Comparison of ENCODE assay signal across 12 cellular contexts in genomic region chr12:14390449-14390848, GRCh38. TPM values are rescaled to one million over a fixed set of nuclear protein-coding genes. Genes with fewer than 3 reads are reported as not detected.
DNase-seq lines count a peak whose midpoint lies in the region; ATAC-seq and TF ChIP-seq lines count a peak whose summit lies in the region.
"Had no signal": no experiment of that assay in that cellular context is flagged by ENCODE, and none has a peak within 500 bp of the region (broad histone marks: within the 10 kb centered on the region; RNA-seq: fewer than 3 reads in every experiment).

No MANE protein-coding gene starts in this region.

- 60% methylated on average over 3 of the region's 3 CpGs for WGBS in mammary epithelial cell (ENCODE audit: low coverage, missing lambda C conversion rate)

- in situ Hi-C loops in mammary epithelial cell (cut with MboI; ENCODE audit: low sequenced_read_pairs in 2 of 2) = no loop called here

- dilution Hi-C loops in mammary epithelial cell (cut with HindIII; ENCODE audit: low sequenced_read_pairs) = no loop called here

- peaks cover 71% of the 10 kb centered on the region for H3K4me1 Mint-ChIP-seq in activated CD4-positive, alpha-beta memory T cell treated with anti-CD3 and anti-CD28 coated beads for 36 hours (ENCODE audit: low read depth)
- H3K4me1 Mint-ChIP-seq in immature natural killer cell = peaks cover 84 to 97% of the 10 kb centered on the region in 2 donors

- H3K4me3 Mint-ChIP-seq in activated CD4-positive, alpha-beta memory T cell treated with anti-CD3 and anti-CD28 coated beads for 36 hours = peak overlapping the region; percentile 68
- H3K4me3 Mint-ChIP-seq in immature natural killer cell = peak overlapping the region in 4 of 5 donors; percentile 78 to 82 (median 80)
- H3K4me3 Mint-ChIP-seq: HFFc6 had no signal

- POLR2A ChIA-PET in activated CD4-positive, alpha-beta memory T cell treated with anti-CD3 and anti-CD28 coated beads for 36 hours (lab: Charles Lee) = interaction anchor here (1.2 kb wide), 1 partner anchor 25 kb away, joined by 5 read pairs; the partner anchor contains the start of gene ATF7IP

- peak overlapping the region; percentile 55 for H3K4me2 ChIP-seq in mammary epithelial cell (ENCODE audit: insufficient read depth, low read depth, low read length)

- H3K4me3 ChIP-seq in mammary epithelial cell (replicated peaks in 1 of 3; ENCODE audit: insufficient read depth in 1 of 3, low read depth in 2 of 3, low read length in 3 of 3) = peak overlapping the region in 1 of 3 experiments; percentile 20
- no peak overlapping the region for H3K4me3 ChIP-seq in breast epithelium
- no peak overlapping the region for H3K4me3 ChIP-seq in tibial artery
- H3K4me3 ChIP-seq in SJCRH30 = no peak overlapping the region

- H3K27ac ChIP-seq in mammary epithelial cell (ENCODE audit: insufficient read depth, low read depth, low read length) (peak overlapping the region; percentile 6), breast epithelium (peak overlapping the region in 1 of 2 donors; percentile 40), tibial artery (peak overlapping the region; percentile 17 to 70), SJCRH30 (no peak overlapping the region)

- no peak overlapping the region for H3K9ac ChIP-seq in mammary epithelial cell (ENCODE audit: insufficient read depth, low read length)

- intact Hi-C loops in mammary epithelial cell (cut with micrococcal nuclease) (no loop called here), breast epithelium (cut with DNase I; ENCODE audit: low total_unique reads) (no loop called here), tibial artery (cut with DNase I; ENCODE audit: low total_unique reads) (no loop called here)
- intact Hi-C loops in activated CD4-positive, alpha-beta memory T cell treated with anti-CD3 and anti-CD28 coated beads for 36 hours (cut with micrococcal nuclease) = no loop called here

- H3K4me1 ChIP-seq in mammary epithelial cell (ENCODE audit: insufficient read depth, low read length) = peaks cover 17% of the 10 kb centered on the region
- H3K4me1 ChIP-seq in breast epithelium = peaks cover 0 to 4% of the 10 kb centered on the region in 2 donors
- peaks cover 0 to 70% (median 8%) of the 10 kb centered on the region in 4 donors for H3K4me1 ChIP-seq in tibial artery
- peaks cover 12% of the 10 kb centered on the region for H3K4me1 ChIP-seq in SJCRH30

- CTCF ChIA-PET in mammary epithelial cell (lab: Charles Lee; ENCODE audit: low non-redundant PET) = no interaction called here
- CTCF ChIA-PET in activated CD4-positive, alpha-beta memory T cell treated with anti-CD3 and anti-CD28 coated beads for 36 hours (lab: Charles Lee) = interaction anchor here (0.6 to 1.3 kb wide), 2 partner anchors 25 to 46 kb away, joined by 4 read pairs; partner anchors contain the start of gene ATF7IP

- H4K20me1 ChIP-seq in mammary epithelial cell (ENCODE audit: insufficient read depth, low read length) = no peaks in the 10 kb centered on the region

- H3K36me3 ChIP-seq in mammary epithelial cell (ENCODE audit: insufficient read depth, low read length) (no peaks in the 10 kb centered on the region), breast epithelium (no peaks in the 10 kb centered on the region), tibial artery (peaks cover 0 to 6% (median 0%) of the 10 kb centered on the region in 3 donors), SJCRH30 (peaks cover 19% of the 10 kb centered on the region)

- H3K9me3 ChIP-seq in mammary epithelial cell (replicated peaks; ENCODE audit: insufficient read depth, low read length) (no peaks in the 10 kb centered on the region), breast epithelium (no peaks in the 10 kb centered on the region), tibial artery (peaks cover 0 to 4% (median 0%) of the 10 kb centered on the region in 3 donors), SJCRH30 (replicated peaks) (peaks cover 4% of the 10 kb centered on the region; the same call in 1 of the 2 replicates)

- H3K27me3 Mint-ChIP-seq in activated CD4-positive, alpha-beta memory T cell treated with anti-CD3 and anti-CD28 coated beads for 36 hours = no peaks in the 10 kb centered on the region
- H3K27me3 Mint-ChIP-seq in immature natural killer cell (ENCODE audit: low read depth in 3 of 3) = peaks cover 0 to 2% (median 2%) of the 10 kb centered on the region in 3 donors
- H3K27me3 Mint-ChIP-seq: naive B cell had no signal

- ATAC-seq in GM21381 (IDR thresholded peaks at IDR 0.05; ENCODE audit: unreplicated experiment) = no peak

- H3K9me3 Mint-ChIP-seq in activated CD4-positive, alpha-beta memory T cell treated with anti-CD3 and anti-CD28 coated beads for 36 hours = no peaks in the 10 kb centered on the region
- H3K9me3 Mint-ChIP-seq in immature natural killer cell = no peaks in the 10 kb centered on the region
- H3K9me3 Mint-ChIP-seq: HFFc6 had no signal

- peaks cover 44% of the 10 kb centered on the region for H3K36me3 Mint-ChIP-seq in activated CD4-positive, alpha-beta memory T cell treated with anti-CD3 and anti-CD28 coated beads for 36 hours
- H3K36me3 Mint-ChIP-seq in immature natural killer cell = peaks cover 9 to 15% (median 14%) of the 10 kb centered on the region in 3 donors

- H3K27ac Mint-ChIP-seq in activated CD4-positive, alpha-beta memory T cell treated with anti-CD3 and anti-CD28 coated beads for 36 hours = peak overlapping the region; percentile 96
- peak overlapping the region; percentile 79 to 95 (median 90) for H3K27ac Mint-ChIP-seq in immature natural killer cell

- no peak for DNase-seq in mammary epithelial cell
- DNase-seq in breast epithelium (ENCODE audit: low spot score in 2 of 2) = no peak
- no peak for DNase-seq in activated CD4-positive, alpha-beta memory T cell treated with anti-CD3 and anti-CD28 coated beads for 36 hours
- no peak for DNase-seq in immature natural killer cell
- DNase-seq in tibial artery = no peak
- no peak for DNase-seq in kidney glomerular epithelial cell (lab: John Stamatoyannopoulos, UW)
- DNase-seq in SJCRH30 = no peak
- DNase-seq: HFFc6, Kasumi-1, naive B cell, NCI-H1930 had no signal

- H3K79me2 ChIP-seq in mammary epithelial cell (ENCODE audit: insufficient read depth, low read length) = peaks cover 87% of the 10 kb centered on the region

- BruUV-seq in mammary epithelial cell (replicated peaks; lab: Mats Ljungman, UMichigan) = no TSS peak

- no peak for TF ChIP-seq POLR2A in breast epithelium (IDR thresholded peaks at IDR 0.05)

- H2AFZ ChIP-seq in mammary epithelial cell (ENCODE audit: low read depth, low read length) = no peak overlapping the region

- TF ChIP-seq CTCF in mammary epithelial cell (conservative IDR thresholded peaks at IDR 0.05 in 1 of 2, IDR thresholded peaks at IDR 0.05 in 1 of 2; ENCODE audit: extremely low read depth in 1 of 2, insufficient read depth in 1 of 2, low read depth in 1 of 2, low read length in 2 of 2) = no peak
- TF ChIP-seq CTCF in breast epithelium (IDR thresholded peaks at IDR 0.05) = no peak
- no peak for TF ChIP-seq CTCF in tibial artery (IDR thresholded peaks at IDR 0.05)

- no peaks in the 10 kb centered on the region for H3K27me3 ChIP-seq in mammary epithelial cell (ENCODE audit: insufficient read depth, low read length)
- no peaks in the 10 kb centered on the region for H3K27me3 ChIP-seq in breast epithelium
- H3K27me3 ChIP-seq in tibial artery = no peaks in the 10 kb centered on the region
- H3K27me3 ChIP-seq in SJCRH30 = no peaks in the 10 kb centered on the region

RNA-seq across cellular contexts. Expression of gene ATF7IP, which starts 25.0 kb away (rescaled TPM):
- total RNA-seq in mammary epithelial cell = 10 to 100 TPM; 33.3 to 41.0 TPM
- polyA plus RNA-seq in mammary epithelial cell = 8.2 TPM
- polyA minus RNA-seq in mammary epithelial cell = 59.9 TPM
- total RNA-seq in breast epithelium = 10 to 100 TPM; 45.4 to 81.2 (median 48.8) TPM
- 10 to 100 TPM; 93.0 to 94.1 TPM for total RNA-seq in activated CD4-positive, alpha-beta memory T cell treated with anti-CD3 and anti-CD28 coated beads for 36 hours
- polyA plus RNA-seq in immature natural killer cell = 100 to 1,000 TPM in 1 of 3 donors, 10 to 100 TPM in 2; 47.9 to 114 (median 84.9) TPM
- 55.7 and 61.6 TPM in 2 replicates for total RNA-seq in SJCRH30 (2014; rRNA removed; shearing (Covaris generic))
